In the genomic region with DNA sequence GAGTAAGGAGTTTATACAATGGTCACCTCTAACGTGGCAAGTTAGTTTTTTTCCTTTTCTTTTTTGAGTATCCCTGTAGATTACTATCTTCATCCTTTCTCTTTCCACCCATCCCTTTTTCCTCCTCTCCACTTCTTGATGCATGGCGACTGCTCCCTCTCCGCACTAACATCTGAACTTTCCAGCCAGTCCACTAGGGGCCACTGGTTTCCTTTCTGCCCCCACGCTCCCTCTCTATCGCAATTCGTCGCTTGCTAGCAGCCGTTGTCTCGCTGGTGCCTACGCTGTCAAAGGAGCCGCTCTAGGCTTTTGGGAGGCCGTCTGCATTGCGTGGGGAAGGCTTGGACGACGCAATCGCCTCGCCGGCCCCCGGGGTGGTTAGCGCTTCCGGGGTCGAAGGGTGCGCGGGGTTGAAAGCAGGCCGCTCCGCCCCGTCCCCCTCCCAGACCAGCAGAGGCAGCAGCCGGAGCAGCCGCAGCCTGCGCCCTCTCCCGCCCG, we compare ENCODE assay signal across 7 cellular contexts. TPM values are rescaled to one million over a fixed set of nuclear protein-coding genes. Genes with fewer than 3 reads are reported as not detected.
DNase-seq lines count a peak whose midpoint lies in the region; ATAC-seq and TF ChIP-seq lines count a peak whose summit lies in the region.

PCBP2 (plus strand) TSS at position 442 of the 498 bp plus-strand sequence. CDS start 2,699 bp downstream, outside the sequence.

- peak within 1 kb of the TSS; percentile 78 for H3K4me2 ChIP-seq in hepatocyte

- H3K9me2 ChIP-seq in hepatocyte (replicated peaks; ENCODE audit: insufficient read depth) = no peaks in the 10 kb centered on the region

- peaks cover 11% of the 10 kb centered on the region for H3K4me1 ChIP-seq in hepatocyte (ENCODE audit: insufficient read depth)

- no peaks in the 10 kb centered on the region for H3K36me3 ChIP-seq in hepatocyte (replicated peaks; ENCODE audit: insufficient read depth, low read depth)

- TF ChIP-seq CTCF in hepatocyte (IDR thresholded peaks at IDR 0.05; ENCODE audit: poor library complexity) = peak; percentile 85
- TF ChIP-seq CTCF in retinal pigment epithelial cell (conservative IDR thresholded peaks at IDR 0.05; ENCODE audit: low read depth, low read length) = peak; percentile 86

- peak; percentile 96 for ATAC-seq in GM18502 (IDR thresholded peaks at IDR 0.05; ENCODE audit: poor library complexity, unreplicated experiment)
- peak; percentile 90 for ATAC-seq in HG02973 (IDR thresholded peaks at IDR 0.05; ENCODE audit: unreplicated experiment)

- H3K79me2 ChIP-seq in hepatocyte = peaks cover 48% of the 10 kb centered on the region

- 1% methylated on average over 17 of the region's 32 CpGs for WGBS in hepatocyte (ENCODE audit: low lambda C conversion rate, missing lambda C conversion rate)

- peak within 1 kb of the TSS; percentile 43 for H2AFZ ChIP-seq in hepatocyte

- no peaks in the 10 kb centered on the region for H3K27me3 ChIP-seq in hepatocyte

- no peaks in the 10 kb centered on the region for H3K9me3 ChIP-seq in hepatocyte (ENCODE audit: low read depth)

- DNase-seq in NCI-H2029 (lab: John Stamatoyannopoulos, UW) (peak; percentile 99), T-helper 9 cell (peak; percentile 94), astrocyte of the hippocampus (ENCODE audit: low read depth, low spot score) (peak; percentile 100), hepatocyte (ENCODE audit: low spot score) (peak; percentile 99), retinal pigment epithelial cell (ENCODE audit: low read depth) (peak; percentile 98)

- H3K4me3 ChIP-seq in hepatocyte (peak within 1 kb of the TSS; percentile 87), retinal pigment epithelial cell (ENCODE audit: low read length) (peak within 1 kb of the TSS; percentile 99)

- H4K20me1 ChIP-seq in hepatocyte (ENCODE audit: insufficient read depth, poor library complexity, severe bottlenecking) = peaks cover 41% of the 10 kb centered on the region

- peak within 1 kb of the TSS; percentile 98 for H3K27ac ChIP-seq in hepatocyte

RNA-seq across cellular contexts. Expression of gene PCBP2, which starts in this region (rescaled TPM):
- 343 and 389 TPM in 2 replicates for total RNA-seq in hepatocyte
- polyA plus RNA-seq in hepatocyte = 132 and 133 TPM in 2 replicates

Comparison
In these comparisons a context has a peak if more than half of its experiments do, and no peak if none do; other contexts are left out.
1. Peak in every context shown above with its lines: DNase-seq, ATAC-seq, H3K4me3 ChIP-seq and H3K27ac ChIP-seq.